In the genomic region with DNA sequence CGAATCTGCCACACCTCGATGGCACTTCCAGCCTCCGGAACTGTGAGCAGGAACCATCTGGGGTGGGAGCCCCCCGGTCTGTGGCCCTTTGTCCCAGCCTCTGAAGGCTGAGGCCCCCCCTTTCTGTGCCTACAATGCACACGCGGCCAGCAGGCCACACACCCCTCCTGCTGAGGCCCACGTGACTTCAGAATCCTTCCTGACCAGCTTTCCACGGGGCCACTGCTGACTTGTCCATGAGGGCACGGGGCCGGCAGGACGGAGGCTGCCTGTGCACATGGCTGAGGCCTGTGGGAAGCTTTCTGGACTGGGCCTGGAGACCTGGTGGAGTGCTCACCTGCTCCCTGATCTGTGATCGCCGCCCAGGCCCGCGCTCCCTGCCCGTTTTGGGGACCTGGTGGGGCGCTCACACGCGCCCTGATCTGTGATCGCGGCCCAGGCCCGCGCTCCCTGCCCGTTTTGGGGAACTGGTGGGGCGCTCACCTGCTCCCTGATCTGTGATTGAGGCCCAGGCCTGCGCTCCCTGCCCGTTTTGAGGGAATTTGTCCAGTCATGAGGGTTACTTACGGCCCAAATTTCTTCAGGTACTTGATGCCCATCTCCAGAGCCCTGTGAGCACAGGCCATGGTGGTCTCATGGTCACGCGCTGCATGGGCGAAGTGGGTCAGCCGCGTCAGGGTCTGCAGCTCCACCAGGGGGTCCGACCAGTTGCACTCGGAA, we compare ENCODE assay signal across 22 cellular contexts. TPM values are rescaled to one million over a fixed set of nuclear protein-coding genes. Genes with fewer than 3 reads are reported as not detected.
DNase-seq lines count a peak whose midpoint lies in the region; ATAC-seq and TF ChIP-seq lines count a peak whose summit lies in the region.
"Had no signal": no experiment of that assay in that cellular context is flagged by ENCODE, and none has a peak within 500 bp of the region (broad histone marks: within the 10 kb centered on the region; RNA-seq: fewer than 3 reads in every experiment).

No MANE protein-coding gene starts in this region.

- no peak overlapping the region for H2AFZ ChIP-seq in H9 (ENCODE audit: low read length)
- H2AFZ ChIP-seq: GM23248 had no signal

- no peaks in the 10 kb centered on the region for H3K79me2 ChIP-seq in H9 (ENCODE audit: insufficient read depth, low read length)

- H3K4me2 ChIP-seq in H9 (ENCODE audit: insufficient read depth, insufficient read length, low read length) = no peak overlapping the region
- H3K4me2 ChIP-seq: KMS-11 had no signal

- no peaks in the 10 kb centered on the region for H3K36me3 Mint-ChIP-seq in activated naive CD4-positive, alpha-beta T cell treated with anti-CD3 and anti-CD28 coated beads for 36 hours (ENCODE audit: low read depth)
- no peaks in the 10 kb centered on the region for H3K36me3 Mint-ChIP-seq in H9 (ENCODE audit: insufficient read depth in 1 of 3, low read depth in 3 of 3)

- CTCF ChIA-PET in activated naive CD4-positive, alpha-beta T cell treated with anti-CD3 and anti-CD28 coated beads for 36 hours (lab: Charles Lee) = interaction anchor here (0.6 kb wide), 1 partner anchor 32 kb away, joined by 4 read pairs; no protein-coding TSS in a partner anchor

- H3K4me1 Mint-ChIP-seq in activated naive CD4-positive, alpha-beta T cell treated with anti-CD3 and anti-CD28 coated beads for 36 hours (ENCODE audit: low read depth) = peaks cover 6% of the 10 kb centered on the region
- H3K4me1 Mint-ChIP-seq in H9 = peaks cover 17 to 28% of the 10 kb centered on the region in 2 experiments

- TF ChIP-seq CTCF in H9 (conservative IDR thresholded peaks at IDR 0.05) = no peak

- no peak overlapping the region for H2BK20ac ChIP-seq in H9 (ENCODE audit: low read depth, low read length, poor library complexity, severe bottlenecking)

- H3K18ac ChIP-seq in H9 (ENCODE audit: insufficient read length, low read depth, low read length) = peak overlapping the region; percentile 19

- H4K5ac ChIP-seq in H9 (ENCODE audit: insufficient read length, low read depth, low read length) = no peak overlapping the region

- no peak for TF ChIP-seq POLR2A in erythroblast (IDR thresholded peaks at IDR 0.05; ENCODE audit: low read length)

- no peak overlapping the region for H3K4me3 ChIP-seq in right cardiac atrium (ENCODE audit: low read length)
- H3K4me3 ChIP-seq: GM23248 had no signal

- no peaks in the 10 kb centered on the region for H3K9me3 ChIP-seq in H9 (ENCODE audit: control insufficient read depth, low read depth, low read length)
- H3K9me3 ChIP-seq in right cardiac atrium (ENCODE audit: control insufficient read depth, low read length) = no peaks in the 10 kb centered on the region

- no peak overlapping the region for H2BK5ac ChIP-seq in H9 (ENCODE audit: insufficient read length, low read length)

- no peak overlapping the region for H4K91ac ChIP-seq in H9 (ENCODE audit: insufficient read length, low read depth, low read length)

- no peaks in the 10 kb centered on the region for H4K20me1 ChIP-seq in H9 (ENCODE audit: control insufficient read depth, insufficient read depth, insufficient read length)

- H3K27ac Mint-ChIP-seq in activated naive CD4-positive, alpha-beta T cell treated with anti-CD3 and anti-CD28 coated beads for 36 hours = no peak overlapping the region
- H3K27ac Mint-ChIP-seq in H9 = 0 out of 7 replicates have a peak overlapping the region, but pooled peaks of 1 of the 3 experiments have one; percentile 52
- H3K27ac Mint-ChIP-seq: CD4-positive, alpha-beta T cell had no signal

- no peak overlapping the region; the same call in 1 of the 2 replicates for H3K14ac ChIP-seq in H9 (ENCODE audit: insufficient read depth, low read length)

- whole genome bisulfite sequencing in H9 (ENCODE audit: extremely low coverage, insufficient read length, low lambda C conversion rate) = no CpG with 5 or more reads among the region's 35 CpGs
- WGBS in right cardiac atrium = 88% methylated on average over 35 of the region's 35 CpGs

- no peak overlapping the region for H4K8ac ChIP-seq in H9 (replicated peaks; ENCODE audit: insufficient read length, low read depth, low read length)

- intact Hi-C loops in activated naive CD4-positive, alpha-beta T cell treated with anti-CD3 and anti-CD28 coated beads for 36 hours (cut with micrococcal nuclease) = loop anchor here (10.0 kb wide), 1 partner anchor 397 kb away; the partner anchor contains the start of genes TUBGCP2 and ZNF511
- intact Hi-C loops in right cardiac atrium (cut with DNase I) = no loop called here
- intact Hi-C loops in posterior vena cava (cut with DNase I) = no loop called here

- H3K4me1 ChIP-seq in H9 (ENCODE audit: insufficient read depth, low read length) = no peaks in the 10 kb centered on the region
- no peaks in the 10 kb centered on the region for H3K4me1 ChIP-seq in right cardiac atrium (ENCODE audit: control insufficient read depth, insufficient read depth, low read length)

- ATAC-seq in right cardiac atrium (no peak), HG02763 (IDR thresholded peaks at IDR 0.05; ENCODE audit: unreplicated experiment) (no peak)

- H3K23ac ChIP-seq in H9 (ENCODE audit: insufficient read length, low read depth, low read length) = no peak overlapping the region

- no peak overlapping the region for H2BK15ac ChIP-seq in H9 (ENCODE audit: low read depth, low read length)

- no peak overlapping the region for H2BK120ac ChIP-seq in H9 (ENCODE audit: low read depth, low read length, poor library complexity, severe bottlenecking)

- H3K9ac ChIP-seq in H9 (ENCODE audit: extremely low read depth, insufficient read length, low read length) = no peak overlapping the region
- H3K9ac ChIP-seq: GM23248, KMS-11 had no signal

- peak; percentile 5 for DNase-seq in activated naive CD4-positive, alpha-beta T cell treated with anti-CD3 and anti-CD28 coated beads, Interleukin-2, amount 50 U/mL, for 16 hours
- no peak for DNase-seq in activated naive CD4-positive, alpha-beta T cell treated with anti-CD3 and anti-CD28 coated beads for 36 hours
- DNase-seq in H9 = no peak
- peak in 2 of 3 donors; percentile 32 to 48 for DNase-seq in right cardiac atrium
- peak; percentile 74 for DNase-seq in posterior vena cava (ENCODE audit: low spot score)
- no peak for DNase-seq in erythroblast (lab: John Stamatoyannopoulos, UW)
- DNase-seq in hepatic stellate cell (ENCODE audit: low spot score) = no peak
- DNase-seq: 8988T, DMS153, GDM1, GM23248, NCI-H1417 treated with DMSO at 0.1 percent for 48 hours, NCI-H187 treated with DMSO at 0.1 percent for 48 hours, NCI-H226, NCI-H524, NCI-H82, OCI-M1, SIG-M5 had no signal

- H3K9me3 Mint-ChIP-seq in activated naive CD4-positive, alpha-beta T cell treated with anti-CD3 and anti-CD28 coated beads for 36 hours = no peaks in the 10 kb centered on the region
- no peaks in the 10 kb centered on the region; a peak in 3 of 5 replicates for H3K9me3 Mint-ChIP-seq in H9
- H3K9me3 Mint-ChIP-seq: CD4-positive, alpha-beta T cell had no signal

- H3K4me3 Mint-ChIP-seq in activated naive CD4-positive, alpha-beta T cell treated with anti-CD3 and anti-CD28 coated beads for 36 hours = no peak overlapping the region
- H3K4me3 Mint-ChIP-seq in H9 = no peak overlapping the region
- H3K4me3 Mint-ChIP-seq: CD4-positive, alpha-beta T cell had no signal

- no peak overlapping the region for H2BK12ac ChIP-seq in H9 (ENCODE audit: insufficient read length, low read depth, low read length)

- no peaks in the 10 kb centered on the region for H3K23me2 ChIP-seq in H9 (ENCODE audit: insufficient read length, low read depth, low read length, poor library complexity, severe bottlenecking)

- no peak overlapping the region for H3K27ac ChIP-seq in H9 (ENCODE audit: insufficient read length, low read depth, low read length)
- no peak overlapping the region for H3K27ac ChIP-seq in right cardiac atrium (ENCODE audit: low read length)
- H3K27ac ChIP-seq: GM23248, KMS-11 had no signal

- no peaks in the 10 kb centered on the region for H3K79me1 ChIP-seq in H9 (ENCODE audit: insufficient read depth, low read depth, low read length, poor library complexity, severe bottlenecking)

- H2AK5ac ChIP-seq in H9 (ENCODE audit: insufficient read length, low read length) = no peak overlapping the region

- peaks cover 6% of the 10 kb centered on the region for H3K27me3 Mint-ChIP-seq in activated naive CD4-positive, alpha-beta T cell treated with anti-CD3 and anti-CD28 coated beads for 36 hours (ENCODE audit: low read depth)
- peaks cover 10% of the 10 kb centered on the region for H3K27me3 Mint-ChIP-seq in H9 (ENCODE audit: low read depth)

- H3K4ac ChIP-seq in H9 (ENCODE audit: low read depth, low read length) = no peak overlapping the region

- H3K27me3 ChIP-seq in H9 (ENCODE audit: insufficient read depth, low read length) = no peaks in the 10 kb centered on the region
- no peaks in the 10 kb centered on the region for H3K27me3 ChIP-seq in right cardiac atrium (ENCODE audit: control insufficient read depth, insufficient read depth)

- H3T11ph ChIP-seq in H9 (ENCODE audit: low read length) = no peak overlapping the region

- no peak overlapping the region for H3K56ac ChIP-seq in H9 (ENCODE audit: insufficient read length, low read depth, low read length)

RNA-seq across cellular contexts. Expression of gene CFAP46, which starts 34.3 kb away (rescaled TPM):
- not detected for total RNA-seq in activated naive CD4-positive, alpha-beta T cell treated with anti-CD3 and anti-CD28 coated beads for 36 hours
- 2.9 and 3.1 TPM in 2 replicates for total RNA-seq in H9 (2021)
- total RNA-seq in right cardiac atrium = 1 to 10 TPM; 1.5 to 1.8 (median 1.7) TPM
- 1.00 TPM for polyA plus RNA-seq in right cardiac atrium
- total RNA-seq in posterior vena cava = under 1 TPM; 0.14 to 0.81 TPM
- total RNA-seq: CD4-positive, alpha-beta T cell; M059J had no signal

Comparison
In these comparisons a context has a peak if more than half of its experiments do, and no peak if none do; other contexts are left out.
1. DNase-seq: peak in activated naive CD4-positive, alpha-beta T cell treated with anti-CD3 and anti-CD28 coated beads, Interleukin-2, amount 50 U/mL, for 16 hours (single experiment), right cardiac atrium (2 of 3) and posterior vena cava (single experiment); none in activated naive CD4-positive, alpha-beta T cell treated with anti-CD3 and anti-CD28 coated beads for 36 hours (single experiment), H9 (single experiment), erythroblast (0 of 2) and hepatic stellate cell (single experiment).